20 cellular contexts compared by ENCODE assay signal in genomic region chr5:147689436-147689835, GRCh38.
DNase-seq lines count a peak whose midpoint lies in the region; TF ChIP-seq lines count a peak whose summit lies in the region.
"Had no signal": no experiment of that assay in that cellular context is flagged by ENCODE, and none has a peak within 500 bp of the region (broad histone marks: within the 10 kb centered on the region; RNA-seq: fewer than 3 reads in every experiment).

No MANE protein-coding gene starts in this region.

- CTCF ChIA-PET in A673 (lab: Charles Lee), result no interaction called here

- POLR2A ChIA-PET in A673 (lab: Charles Lee; ENCODE audit: low non-redundant PET), result no interaction called here

- intact Hi-C loops in A673 (cut with micrococcal nuclease; ENCODE audit: unreplicated experiment), result no loop called here

- H3K36me3 ChIP-seq in A673 (ENCODE audit: insufficient read depth, low read length, poor library complexity, severe bottlenecking), result peaks cover 3% of the 10 kb centered on the region
- H3K36me3 ChIP-seq in SK-N-MC (ENCODE audit: insufficient read depth, low read length), result no peaks in the 10 kb centered on the region; the same call in 1 of the 2 replicates
- H3K36me3 ChIP-seq in rectal smooth muscle tissue (ENCODE audit: control insufficient read depth, insufficient read depth, low read length), result no peaks in the 10 kb centered on the region
- no peaks in the 10 kb centered on the region for H3K36me3 ChIP-seq in tibial nerve

- TF ChIP-seq EP300 in tibial nerve (IDR thresholded peaks at IDR 0.05), result no peak

- no peak overlapping the region for H3K9ac ChIP-seq in SK-N-MC (ENCODE audit: insufficient read length)
- H3K9ac ChIP-seq in rectal smooth muscle tissue (ENCODE audit: low read length), result no peak overlapping the region

- H3K9me3 ChIP-seq in A673 (ENCODE audit: low read depth, low read length, poor library complexity, severe bottlenecking) (no peaks in the 10 kb centered on the region), SK-N-MC (ENCODE audit: low read depth, low read length) (no peaks in the 10 kb centered on the region), tibial nerve (no peaks in the 10 kb centered on the region)

- BruUV-seq in A673 (replicated peaks; lab: Mats Ljungman, UMichigan), result no TSS peak

- WGBS in tibial nerve, 2 donors, result 47 to 67% methylated on average over 3 of the region's 3 CpGs

- no peak for TF ChIP-seq POLR2A in tibial nerve (IDR thresholded peaks at IDR 0.05)

- H3K4me1 ChIP-seq in A673 (ENCODE audit: insufficient read depth, low read length, poor library complexity, severe bottlenecking) (peaks cover 63% of the 10 kb centered on the region), rectal smooth muscle tissue (ENCODE audit: control insufficient read depth, insufficient read depth, low read length) (peaks cover 15% of the 10 kb centered on the region), tibial nerve (peaks cover 0 to 35% (median 4%) of the 10 kb centered on the region in 4 donors)

- H3K4me3 ChIP-seq in A673 (ENCODE audit: low read depth, low read length, poor library complexity, severe bottlenecking) (no peak overlapping the region), SK-N-MC (no peak overlapping the region), rectal smooth muscle tissue (ENCODE audit: low read length) (no peak overlapping the region), tibial nerve (no peak overlapping the region)
- H3K4me3 ChIP-seq: GM12878, K562 had no signal

- DNase-seq in A673 (ENCODE audit: low spot score) (no peak), SK-N-MC (ENCODE audit: low read depth, low spot score) (no peak), fibroblast of gingiva (ENCODE audit: low read depth) (peak; percentile 18), tibial nerve (ENCODE audit: low spot score in 2 of 2) (no peak), NCI-H510A treated with DMSO at 0.1 percent for 48 hours (lab: John Stamatoyannopoulos, UW) (no peak), HCEC 1CT (no peak)
- no peak for DNase-seq in stimulated activated CD4-positive, alpha-beta T cell treated with anti-CD3 and anti-CD28 coated beads, Interleukin-4, amount 100 ng/mL, for 24 hours
- DNase-seq: ACHN; activated CD4-positive, alpha-beta T cell treated with anti-CD3 and anti-CD28 coated beads, Interleukin-2, amount 50 U/mL, for 48 hours; activated CD8-positive, alpha-beta memory T cell treated with anti-CD3 and anti-CD28 coated beads, Interleukin-2, amount 50 U/mL, for 4 hours; activated naive CD4-positive, alpha-beta T cell treated with anti-CD3 and anti-CD28 coated beads, Interleukin-2, amount 50 U/mL, for 16 hours; Calu3; NCI-H524; stimulated activated CD8-positive, alpha-beta memory T cell treated with anti-CD3 and anti-CD28 coated beads, Interleukin-4, amount 100 ng/mL, for 48 hours; T-helper 9 cell had no signal

- TF ChIP-seq CTCF in A673 (conservative IDR thresholded peaks at IDR 0.05; ENCODE audit: low read depth, low read length) (no peak), tibial nerve (IDR thresholded peaks at IDR 0.05) (no peak)

- H3K27me3 ChIP-seq in A673 (replicated peaks; ENCODE audit: insufficient read depth, low read depth, low read length, poor library complexity) (no peaks in the 10 kb centered on the region), rectal smooth muscle tissue (ENCODE audit: control insufficient read depth, insufficient read depth, low read length) (no peaks in the 10 kb centered on the region), tibial nerve (no peaks in the 10 kb centered on the region)

- H3K27ac ChIP-seq in A673 (ENCODE audit: low read depth, low read length, poor library complexity, severe bottlenecking) (peak overlapping the region; percentile 49), SK-N-MC (peak overlapping the region; percentile 71; the same call in 1 of the 2 replicates), rectal smooth muscle tissue (ENCODE audit: low read depth, low read length) (peak overlapping the region; percentile 38), tibial nerve (peak overlapping the region in 2 of 4 donors; percentile 53 to 66)
- H3K27ac ChIP-seq: C4-2B, epithelial cell of prostate had no signal
